ENCODE assay signal across 34 cellular contexts in the genomic region with DNA sequence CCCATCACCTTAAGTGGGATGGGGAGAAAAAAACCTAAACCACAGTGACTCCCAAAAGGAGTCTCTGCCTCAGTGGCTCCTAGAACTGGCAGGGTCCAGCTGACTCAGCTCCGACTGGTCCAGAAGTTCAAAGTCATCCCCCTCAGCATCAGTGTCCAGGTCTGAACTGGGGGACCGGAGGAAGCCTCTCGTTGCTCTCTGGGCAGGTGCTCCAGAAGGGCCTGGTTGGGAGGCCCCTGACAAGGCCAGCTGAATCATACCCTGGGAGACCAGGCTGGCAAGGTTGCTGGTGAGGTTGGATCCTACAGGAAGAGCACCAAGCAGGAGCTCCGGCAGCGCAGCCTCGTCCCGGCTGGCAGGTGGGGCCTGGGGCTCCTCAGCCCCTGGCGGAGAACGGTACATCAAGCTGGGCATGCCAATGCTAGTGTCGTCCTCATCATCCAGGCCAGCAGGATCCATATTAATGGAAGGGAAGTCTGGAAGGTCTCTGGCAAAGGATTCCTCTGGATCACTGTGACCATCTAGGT.
"Had no signal": no experiment of that assay in that cellular context is flagged by ENCODE, and none has a peak within 500 bp of the region (broad histone marks: within the 10 kb centered on the region; RNA-seq: fewer than 3 reads in every experiment).

No MANE protein-coding gene starts in this region.

- ATAC-seq: activated CD4-positive, alpha-beta T cell treated with anti-CD3 and anti-CD28 coated beads for 36 hours; activated CD8-positive, alpha-beta memory T cell treated with anti-CD3 and anti-CD28 coated beads, Interleukin-2, amount 10 ng/mL, durations not matched to agents 7 days and 5 days; activated CD8-positive, alpha-beta T cell treated with anti-CD3 and anti-CD28 coated beads, Interleukin-2, amount 10 ng/mL, durations not matched to agents 7 days and 5 days; activated T-cell treated with anti-CD3 and anti-CD28 coated beads, Interleukin-2, amount 50 U/mL, for 4 hours; activated T-helper 17 cell treated with anti-CD3 and anti-CD28 coated beads, Interleukin-2, amount 50 U/mL, for 72 hours; esophagus mucosa; T-helper 17 cell had no signal

- H3K27me3 Mint-ChIP-seq: activated CD4-positive, alpha-beta memory T cell treated with anti-CD3 and anti-CD28 coated beads for 36 hours; activated CD4-positive, alpha-beta T cell treated with anti-CD3 and anti-CD28 coated beads for 36 hours; activated CD4-positive, alpha-beta T cell treated with anti-CD3 and anti-CD28 coated beads, Interleukin-2, amount 10 ng/mL, durations not matched to agents 24 days and 14 days; activated CD8-positive, alpha-beta memory T cell treated with anti-CD3 and anti-CD28 coated beads, Interleukin-2, amount 10 ng/mL, durations not matched to agents 7 days and 5 days; activated naive CD8-positive, alpha-beta T cell; activated T-helper 17 cell treated with anti-CD3 and anti-CD28 coated beads, Interleukin-2, amount 50 U/mL, for 72 hours; central memory CD8-positive, alpha-beta T cell; dendritic cell treated with granulocyte-macrophage colony-stimulating factor and Interleukin-4, amounts not matched to agents 40 ng/mL and 50 ng/mL, for 4 days; T-helper 17 cell had no signal

- H3K4me3 Mint-ChIP-seq: activated CD4-positive, alpha-beta memory T cell treated with anti-CD3 and anti-CD28 coated beads for 36 hours; activated CD4-positive, alpha-beta T cell treated with anti-CD3 and anti-CD28 coated beads for 36 hours; activated CD4-positive, alpha-beta T cell treated with anti-CD3 and anti-CD28 coated beads, Interleukin-2, amount 10 ng/mL, durations not matched to agents 24 days and 14 days; activated CD8-positive, alpha-beta memory T cell treated with anti-CD3 and anti-CD28 coated beads, Interleukin-2, amount 10 ng/mL, durations not matched to agents 7 days and 5 days; activated CD8-positive, alpha-beta T cell treated with anti-CD3 and anti-CD28 coated beads, Interleukin-2, amount 10 ng/mL, durations not matched to agents 7 days and 5 days; activated naive CD8-positive, alpha-beta T cell; activated T-cell treated with anti-CD3 and anti-CD28 coated beads, Interleukin-2, amount 50 U/mL, for 4 hours; activated T-helper 17 cell treated with anti-CD3 and anti-CD28 coated beads, Interleukin-2, amount 50 U/mL, for 72 hours; central memory CD8-positive, alpha-beta T cell; dendritic cell treated with granulocyte-macrophage colony-stimulating factor and Interleukin-4, amounts not matched to agents 40 ng/mL and 50 ng/mL, for 4 days; endodermal cell; T-helper 17 cell; T-helper 2 cell treated with Interferon-gamma antibody and Interleukin-4, amounts not matched to agents 5 μg/mL and 100 μg/mL, for 36 hours had no signal

- H3K27me3 ChIP-seq: brain microvascular endothelial cell, dorsolateral prefrontal cortex had no signal

- H3K9me3 Mint-ChIP-seq: activated CD4-positive, alpha-beta memory T cell treated with anti-CD3 and anti-CD28 coated beads for 36 hours; activated CD4-positive, alpha-beta T cell treated with anti-CD3 and anti-CD28 coated beads, Interleukin-2, amount 10 ng/mL, durations not matched to agents 24 days and 14 days; activated T-cell treated with anti-CD3 and anti-CD28 coated beads, Interleukin-2, amount 50 U/mL, for 4 hours; activated T-helper 17 cell treated with anti-CD3 and anti-CD28 coated beads, Interleukin-2, amount 50 U/mL, for 72 hours; central memory CD8-positive, alpha-beta T cell; dendritic cell treated with granulocyte-macrophage colony-stimulating factor and Interleukin-4, amounts not matched to agents 40 ng/mL and 50 ng/mL, for 4 days; endodermal cell; T-helper 2 cell treated with Interferon-gamma antibody and Interleukin-4, amounts not matched to agents 5 μg/mL and 100 μg/mL, for 36 hours had no signal

- H3K36me3 Mint-ChIP-seq: activated naive CD8-positive, alpha-beta T cell had no signal

- FAIRE-seq: astrocyte, bronchial epithelial cell, frontal cortex had no signal

- H3K27ac ChIP-seq: brain microvascular endothelial cell, coronary artery, dorsolateral prefrontal cortex, WERI-Rb-1 had no signal

- H3K27ac Mint-ChIP-seq: activated CD4-positive, alpha-beta memory T cell treated with anti-CD3 and anti-CD28 coated beads for 36 hours; activated CD4-positive, alpha-beta T cell treated with anti-CD3 and anti-CD28 coated beads for 36 hours; activated CD8-positive, alpha-beta memory T cell treated with anti-CD3 and anti-CD28 coated beads, Interleukin-2, amount 10 ng/mL, durations not matched to agents 7 days and 5 days; activated CD8-positive, alpha-beta T cell treated with anti-CD3 and anti-CD28 coated beads, Interleukin-2, amount 10 ng/mL, durations not matched to agents 7 days and 5 days; activated naive CD8-positive, alpha-beta T cell; activated T-helper 17 cell treated with anti-CD3 and anti-CD28 coated beads, Interleukin-2, amount 50 U/mL, for 72 hours; dendritic cell treated with granulocyte-macrophage colony-stimulating factor and Interleukin-4, amounts not matched to agents 40 ng/mL and 50 ng/mL, for 4 days; T-helper 17 cell; T-helper 2 cell treated with Interferon-gamma antibody and Interleukin-4, amounts not matched to agents 5 μg/mL and 100 μg/mL, for 36 hours had no signal

- DNase-seq: activated CD4-positive, alpha-beta memory T cell treated with anti-CD3 and anti-CD28 coated beads for 36 hours; activated CD4-positive, alpha-beta T cell treated with anti-CD3 and anti-CD28 coated beads for 36 hours; activated CD4-positive, alpha-beta T cell treated with anti-CD3 and anti-CD28 coated beads, Interleukin-2, amount 10 ng/mL, durations not matched to agents 24 days and 14 days; activated CD4-positive, CD25-positive, alpha-beta regulatory T cell; activated CD4-positive, CD25-positive, alpha-beta regulatory T cell treated with anti-CD3 and anti-CD28 coated beads, Interleukin-2, amount 50 U/mL, for 72 hours; activated CD8-positive, alpha-beta memory T cell treated with anti-CD3 and anti-CD28 coated beads, Interleukin-2, amount 10 ng/mL, durations not matched to agents 7 days and 5 days; activated CD8-positive, alpha-beta memory T cell treated with anti-CD3 and anti-CD28 coated beads, Interleukin-2, amount 50 U/mL, for 4 hours; activated CD8-positive, alpha-beta T cell treated with anti-CD3 and anti-CD28 coated beads, Interleukin-2, amount 10 ng/mL, durations not matched to agents 7 days and 5 days; activated effector memory CD4-positive, alpha-beta T cell treated with Interleukin-2 at 50 U/mL for 16 hours; activated gamma-delta T cell treated with Interleukin-2 at 50 U/mL for 16 hours; activated naive CD4-positive, alpha-beta T cell treated with anti-CD3 and anti-CD28 coated beads, Interleukin-2, amount 50 U/mL, for 16 hours; activated naive CD4-positive, alpha-beta T cell treated with Interleukin-2 at 50 U/mL for 16 hours; activated T-cell treated with anti-CD3 and anti-CD28 coated beads, Interleukin-2, amount 50 U/mL, for 4 hours; amniotic stem cell; anterior cingulate cortex; brain microvascular endothelial cell; dorsolateral prefrontal cortex; effector memory CD4-positive, alpha-beta T cell; endodermal cell; foreskin fibroblast; T-helper 1 cell; T-helper 17 cell; T1000; WERI-Rb-1 had no signal

- H3K4me3 ChIP-seq: coronary artery, dorsolateral prefrontal cortex had no signal
